18 cellular contexts compared by ENCODE assay signal in genomic region chr3:111519193-111519592, GRCh38. TPM values are rescaled to one million over a fixed set of nuclear protein-coding genes. Genes with fewer than 3 reads are reported as not detected.
DNase-seq lines count a peak whose midpoint lies in the region.
"Had no signal": no experiment of that assay in that cellular context is flagged by ENCODE, and none has a peak within 500 bp of the region (broad histone marks: within the 10 kb centered on the region; RNA-seq: fewer than 3 reads in every experiment).

No MANE protein-coding gene starts in this region.

- no peaks in the 10 kb centered on the region for H3K27me3 ChIP-seq in BLaER1

- H3K4me1 Mint-ChIP-seq in activated CD4-positive, alpha-beta T cell treated with anti-CD3 and anti-CD28 coated beads, Interleukin-2, amount 10 ng/mL, durations not matched to agents 24 days and 14 days: no peaks in the 10 kb centered on the region

- H3K4me3 Mint-ChIP-seq in activated CD4-positive, alpha-beta T cell treated with anti-CD3 and anti-CD28 coated beads, Interleukin-2, amount 10 ng/mL, durations not matched to agents 24 days and 14 days: no peak overlapping the region
- H3K4me3 Mint-ChIP-seq: IgD-negative memory B cell had no signal

- DNase-seq in NCI-H146 (lab: John Stamatoyannopoulos, UW) (peak; percentile 39), NCI-H82 treated with DMSO at 0.1 percent for 48 hours (lab: John Stamatoyannopoulos, UW; ENCODE audit: unreplicated experiment) (peak; percentile 100), retina (peak; percentile 63), SIG-M5 treated with dmso at 0.1 percent for 504 hours (lab: John Stamatoyannopoulos, UW; ENCODE audit: unreplicated experiment) (no peak), NCI-H1694 (lab: John Stamatoyannopoulos, UW) (no peak), COLO668 (lab: John Stamatoyannopoulos, UW; ENCODE audit: unreplicated experiment) (no peak)
- DNase-seq in activated CD4-positive, alpha-beta T cell treated with anti-CD3 and anti-CD28 coated beads, Interleukin-2, amount 10 ng/mL, durations not matched to agents 24 days and 14 days: no peak
- DNase-seq: Caco-2, DMS79, HCEC 1CT, NCI-H1417 treated with DMSO at 0.1 percent for 48 hours, NCI-H2081 treated with DMSO at 0.1 percent for 48 hours, NCI-H446, NCI-H748 treated with DMSO at 0.1 percent for 48 hours had no signal

- no peak overlapping the region for H3K9ac ChIP-seq in BLaER1

- peaks cover 28% of the 10 kb centered on the region for H3K4me1 ChIP-seq in BLaER1

- H3K27me3 Mint-ChIP-seq in activated CD4-positive, alpha-beta T cell treated with anti-CD3 and anti-CD28 coated beads, Interleukin-2, amount 10 ng/mL, durations not matched to agents 24 days and 14 days: peaks cover 2% of the 10 kb centered on the region

- H4K20me1 ChIP-seq in BLaER1: no peaks in the 10 kb centered on the region

- H3K9me3 Mint-ChIP-seq in activated CD4-positive, alpha-beta T cell treated with anti-CD3 and anti-CD28 coated beads, Interleukin-2, amount 10 ng/mL, durations not matched to agents 24 days and 14 days: no peaks in the 10 kb centered on the region

- no peak overlapping the region for H3K27ac Mint-ChIP-seq in activated CD4-positive, alpha-beta T cell treated with anti-CD3 and anti-CD28 coated beads, Interleukin-2, amount 10 ng/mL, durations not matched to agents 24 days and 14 days
- H3K27ac Mint-ChIP-seq: IgD-negative memory B cell had no signal

- 0 out of 2 replicates have a peak, but pooled peaks cover 10% of the 10 kb centered on the region for H3K9me3 ChIP-seq in BLaER1
- H3K9me3 ChIP-seq: Caco-2 had no signal

- peak overlapping the region; percentile 2; the same call in 1 of the 2 replicates for H3K4me2 ChIP-seq in BLaER1

- H3K27ac ChIP-seq in BLaER1: no peak overlapping the region
- H3K27ac ChIP-seq: C4-2B, HL-60 had no signal

- intact Hi-C loops in activated CD4-positive, alpha-beta T cell treated with anti-CD3 and anti-CD28 coated beads, Interleukin-2, amount 10 ng/mL, durations not matched to agents 24 days and 14 days (cut with micrococcal nuclease): no loop called here

- H3K36me3 ChIP-seq in BLaER1: no peaks in the 10 kb centered on the region

- H3K36me3 Mint-ChIP-seq in activated CD4-positive, alpha-beta T cell treated with anti-CD3 and anti-CD28 coated beads, Interleukin-2, amount 10 ng/mL, durations not matched to agents 24 days and 14 days (ENCODE audit: low read depth): no peaks in the 10 kb centered on the region
- H3K36me3 Mint-ChIP-seq: IgD-negative memory B cell had no signal

- H3K4me3 ChIP-seq in BLaER1: no peak overlapping the region

RNA-seq across cellular contexts. Expression of gene CD96, which starts 22.8 kb away (rescaled TPM):
- 50.5 and 60.5 TPM in 2 replicates for total RNA-seq in activated CD4-positive, alpha-beta T cell treated with anti-CD3 and anti-CD28 coated beads, Interleukin-2, amount 10 ng/mL, durations not matched to agents 24 days and 14 days

Comparison
In these comparisons a context has a peak if more than half of its experiments do, and no peak if none do; other contexts are left out.
1. DNase-seq: peak in NCI-H146 (single experiment), NCI-H82 treated with DMSO at 0.1 percent for 48 hours (single experiment) and retina (single experiment); none in SIG-M5 treated with dmso at 0.1 percent for 504 hours (single experiment), NCI-H1694 (single experiment), COLO668 (single experiment) and activated CD4-positive, alpha-beta T cell treated with anti-CD3 and anti-CD28 coated beads, Interleukin-2, amount 10 ng/mL, durations not matched to agents 24 days and 14 days (single experiment).